In genomic region chr18:34956663-34957062, GRCh38 we compare ENCODE assay signal across 26 cellular contexts.
A peak's percentile ranks its signal among the peaks of the same experiment; 100 is the strongest.
DNase-seq lines count a peak whose midpoint lies in the region; ATAC-seq, FAIRE-seq and TF ChIP-seq lines count a peak whose summit lies in the region.
"Had no signal": no experiment of that assay in that cellular context is flagged by ENCODE, and none has a peak within 500 bp of the region (broad histone marks: within the 10 kb centered on the region; RNA-seq: fewer than 3 reads in every experiment).

No MANE protein-coding gene starts in this region.

- no peaks in the 10 kb centered on the region for H3K4me1 Mint-ChIP-seq in activated naive CD8-positive, alpha-beta T cell treated with anti-CD3 and anti-CD28 coated beads for 36 hours
- H3K4me1 Mint-ChIP-seq: activated naive CD4-positive, alpha-beta T cell treated with anti-CD3 and anti-CD28 coated beads, Interleukin-2, amount 10 ng/mL, durations not matched to agents 7 days and 5 days; CD4-positive, CD25-positive, alpha-beta regulatory T cell had no signal

- no peaks in the 10 kb centered on the region for H3K9me3 ChIP-seq in A549
- H3K9me3 ChIP-seq: ascending aorta, gastroesophageal sphincter had no signal

- no peak overlapping the region for H3K27ac Mint-ChIP-seq in activated naive CD8-positive, alpha-beta T cell treated with anti-CD3 and anti-CD28 coated beads for 36 hours
- H3K27ac Mint-ChIP-seq: activated naive CD4-positive, alpha-beta T cell treated with anti-CD3 and anti-CD28 coated beads, Interleukin-2, amount 10 ng/mL, durations not matched to agents 7 days and 5 days; CD4-positive, CD25-positive, alpha-beta regulatory T cell; stimulated activated naive CD8-positive, alpha-beta T cell treated with anti-CD3 and anti-CD28 coated beads, Interleukin-15, Interleukin-2, amounts not matched to agents 100 ng/mL and 50 ng/mL, for 24 hours had no signal

- H3K4me1 ChIP-seq in A549 = peaks cover 13% of the 10 kb centered on the region; the same call in 2 of the 3 replicates
- H3K4me1 ChIP-seq: spleen had no signal

- CTCF ChIA-PET in A549 (lab: Yijun Ruan, JAX) = no interaction called here

- no peak for TF ChIP-seq RAD21 in A549 (conservative IDR thresholded peaks at IDR 0.05 in 1 of 2, IDR thresholded peaks at IDR 0.05 in 1 of 2)

- H3K4me3 ChIP-seq in A549 = no peak overlapping the region
- no peak overlapping the region for H3K4me3 ChIP-seq in astrocyte of the spinal cord (ENCODE audit: low read depth, low read length)
- H3K4me3 ChIP-seq: ascending aorta, coronary artery, gastroesophageal sphincter, spleen had no signal

- H3K9me3 Mint-ChIP-seq in activated naive CD8-positive, alpha-beta T cell treated with anti-CD3 and anti-CD28 coated beads for 36 hours = no peaks in the 10 kb centered on the region

- ATAC-seq in A549 (no peak), GM21515 (IDR thresholded peaks at IDR 0.05; ENCODE audit: unreplicated experiment) (no peak)
- ATAC-seq: gastroesophageal sphincter, left colon had no signal

- no peak overlapping the region; a peak in 1 of 6 replicates for H3K27ac ChIP-seq in A549
- H3K27ac ChIP-seq: coronary artery, gastroesophageal sphincter, spleen had no signal

- TF ChIP-seq POLR2A in A549 (IDR thresholded peaks at IDR 0.05; ENCODE audit: low read length) = no peak

- DNase-seq in A549 (ENCODE audit: low read depth in 1 of 2, low spot score in 1 of 2) = no peak
- DNase-seq in astrocyte of the spinal cord (ENCODE audit: low read depth, low spot score) = peak; percentile 48
- DNase-seq in kidney glomerular epithelial cell (lab: John Stamatoyannopoulos, UW) = peak; percentile 29
- no peak for DNase-seq in NCI-H2107 treated with DMSO at 0.1 percent for 48 hours (lab: John Stamatoyannopoulos, UW; ENCODE audit: unreplicated experiment)
- DNase-seq in activated naive CD8-positive, alpha-beta T cell treated with anti-CD3 and anti-CD28 coated beads for 36 hours = no peak
- DNase-seq in GM19238 (ENCODE audit: insufficient read length, low spot score) = no peak
- DNase-seq: activated CD4-positive, CD25-positive, alpha-beta regulatory T cell treated with anti-CD3 and anti-CD28 coated beads, Interleukin-2, amount 50 U/mL, for 72 hours; activated CD8-positive, alpha-beta memory T cell treated with anti-CD3 and anti-CD28 coated beads for 24 hours; activated naive CD4-positive, alpha-beta T cell treated with anti-CD3 and anti-CD28 coated beads, Interleukin-2, amount 10 ng/mL, durations not matched to agents 7 days and 5 days; activated T-cell treated with anti-CD3 and anti-CD28 coated beads, Interleukin-2, amount 50 U/mL, for 48 hours; CD4-positive, CD25-positive, alpha-beta regulatory T cell; left colon; midbrain; NCI-H1417; NCI-H2171; NCI-H526 treated with DMSO at 0.1 percent for 48 hours; spleen; stimulated activated CD4-positive, alpha-beta T cell treated with anti-CD3 and anti-CD28 coated beads, Interleukin-4, amount 100 ng/mL, for 24 hours; trophoblast cell had no signal

- H3K27me3 Mint-ChIP-seq in activated naive CD8-positive, alpha-beta T cell treated with anti-CD3 and anti-CD28 coated beads for 36 hours = peaks cover 38% of the 10 kb centered on the region
- H3K27me3 Mint-ChIP-seq: CD4-positive, CD25-positive, alpha-beta regulatory T cell had no signal

- no peak for TF ChIP-seq CTCF in A549 (IDR thresholded peaks at IDR 0.05)
- TF ChIP-seq CTCF in astrocyte of the spinal cord (IDR thresholded peaks at IDR 0.05; ENCODE audit: low read depth, low read length) = no peak

- FAIRE-seq in A549 (lab: Jason Lieb, UNC) = no peak
- FAIRE-seq in G401.6 (lab: Jason Lieb, UNC) = peak; percentile 50
- FAIRE-seq: endometrium had no signal

- H3K4me2 ChIP-seq in A549 = peak overlapping the region; percentile 26

- in situ Hi-C loops in astrocyte of the spinal cord (cut with HindIII; ENCODE audit: low sequenced_read_pairs) = no loop called here

- POLR2A ChIA-PET in A549 (lab: Yijun Ruan, JAX) = no interaction called here

- TF ChIP-seq EP300 in A549 (IDR thresholded peaks at IDR 0.05) = no peak

- H3K36me3 Mint-ChIP-seq in activated naive CD8-positive, alpha-beta T cell treated with anti-CD3 and anti-CD28 coated beads for 36 hours = no peaks in the 10 kb centered on the region
- H3K36me3 Mint-ChIP-seq: activated naive CD4-positive, alpha-beta T cell treated with anti-CD3 and anti-CD28 coated beads, Interleukin-2, amount 10 ng/mL, durations not matched to agents 7 days and 5 days; CD4-positive, CD25-positive, alpha-beta regulatory T cell had no signal

- no peak overlapping the region for H3K4me3 Mint-ChIP-seq in activated naive CD8-positive, alpha-beta T cell treated with anti-CD3 and anti-CD28 coated beads for 36 hours
- H3K4me3 Mint-ChIP-seq: activated naive CD4-positive, alpha-beta T cell treated with anti-CD3 and anti-CD28 coated beads, Interleukin-2, amount 10 ng/mL, durations not matched to agents 7 days and 5 days; CD4-positive, CD25-positive, alpha-beta regulatory T cell; stimulated activated naive CD8-positive, alpha-beta T cell treated with anti-CD3 and anti-CD28 coated beads, Interleukin-15, Interleukin-2, amounts not matched to agents 100 ng/mL and 50 ng/mL, for 24 hours had no signal

TF ChIP-seq in A549, 52 proteins besides CTCF, POLR2A, EP300 and RAD21:
- TF ChIP-seq HES2 (IDR thresholded peaks at IDR 0.05) (no peak), POLR2AphosphoS2 (conservative IDR thresholded peaks at IDR 0.05; ENCODE audit: low read length) (no peak), ZSCAN20 (CRISPR knock-in tag; IDR thresholded peaks at IDR 0.05) (no peak), PHF8 (IDR thresholded peaks at IDR 0.05; ENCODE audit: borderline replicate concordance, low read depth) (no peak), KDM5A (IDR thresholded peaks at IDR 0.05) (no peak), FOSL2 (IDR thresholded peaks at IDR 0.05) (no peak), FOSL2 (CRISPR knock-in tag; IDR thresholded peaks at IDR 0.05) (0 out of 2 replicates have a peak, but pooled peaks have one; percentile 21)
- TF ChIP-seq, protein P1, sequence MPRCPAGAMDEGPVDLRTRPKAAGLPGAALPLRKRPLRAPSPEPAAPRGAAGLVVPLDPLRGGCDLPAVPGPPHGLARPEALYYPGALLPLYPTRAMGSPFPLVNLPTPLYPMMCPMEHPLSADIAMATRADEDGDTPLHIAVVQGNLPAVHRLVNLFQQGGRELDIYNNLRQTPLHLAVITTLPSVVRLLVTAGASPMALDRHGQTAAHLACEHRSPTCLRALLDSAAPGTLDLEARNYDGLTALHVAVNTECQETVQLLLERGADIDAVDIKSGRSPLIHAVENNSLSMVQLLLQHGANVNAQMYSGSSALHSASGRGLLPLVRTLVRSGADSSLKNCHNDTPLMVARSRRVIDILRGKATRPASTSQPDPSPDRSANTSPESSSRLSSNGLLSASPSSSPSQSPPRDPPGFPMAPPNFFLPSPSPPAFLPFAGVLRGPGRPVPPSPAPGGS (IDR thresholded peaks at IDR 0.05) = no peak

Comparison
In these comparisons a context has a peak if more than half of its experiments do, and no peak if none do; other contexts are left out.
1. DNase-seq: peak in astrocyte of the spinal cord (single experiment) and kidney glomerular epithelial cell (single experiment); none in A549 (0 of 2), NCI-H2107 treated with DMSO at 0.1 percent for 48 hours (single experiment), activated naive CD8-positive, alpha-beta T cell treated with anti-CD3 and anti-CD28 coated beads for 36 hours (single experiment) and GM19238 (single experiment).